In genomic region chr6:166937716-166938115, GRCh38 we compare ENCODE assay signal across 18 cellular contexts.
"Had no signal": no experiment of that assay in that cellular context is flagged by ENCODE, and none has a peak within 500 bp of the region (broad histone marks: within the 10 kb centered on the region; RNA-seq: fewer than 3 reads in every experiment).

No MANE protein-coding gene starts in this region.

- H3K27ac Mint-ChIP-seq: dendritic cell treated with granulocyte-macrophage colony-stimulating factor and Interleukin-4, amounts not matched to agents 40 ng/mL and 50 ng/mL, for 4 days; stimulated activated naive B cell treated with anti-CD40 and anti-IgM and Interleukin-4, amounts not matched to agents 10 μg/mL and 1 μg/mL and 100 μg/mL, for 72 hours had no signal

- DNase-seq: esophagus squamous epithelium; foreskin fibroblast; kidney; left colon; mesendoderm; naive B cell; sigmoid colon; stimulated activated CD4-positive, alpha-beta T cell treated with anti-CD3 and anti-CD28 coated beads, Interleukin-2, amount 100 ng/mL, for 24 hours; stimulated activated CD4-positive, alpha-beta T cell treated with anti-CD3 and anti-CD28 coated beads, Interleukin-4, amount 100 ng/mL, for 4 hours; stimulated activated naive B cell treated with anti-CD40 and anti-IgM and Interleukin-4, amounts not matched to agents 10 μg/mL and 1 μg/mL and 100 μg/mL, for 72 hours; trophoblast cell had no signal

- H3K36me3 ChIP-seq: right atrium auricular region had no signal

- H3K9me3 Mint-ChIP-seq: dendritic cell treated with granulocyte-macrophage colony-stimulating factor and Interleukin-4, amounts not matched to agents 40 ng/mL and 50 ng/mL, for 4 days; naive B cell; stimulated activated naive B cell treated with anti-CD40 and anti-IgM and Interleukin-4, amounts not matched to agents 10 μg/mL and 1 μg/mL and 100 μg/mL, for 72 hours had no signal

- H3K4me3 Mint-ChIP-seq: dendritic cell treated with granulocyte-macrophage colony-stimulating factor and Interleukin-4, amounts not matched to agents 40 ng/mL and 50 ng/mL, for 4 days; stimulated activated naive B cell treated with anti-CD40 and anti-IgM and Interleukin-4, amounts not matched to agents 10 μg/mL and 1 μg/mL and 100 μg/mL, for 72 hours had no signal

- H3K4me3 ChIP-seq: esophagus squamous epithelium, gastroesophageal sphincter, right atrium auricular region, sigmoid colon, skin epidermis had no signal

- FAIRE-seq: colon, kidney, urothelium cell line had no signal

- H3K27me3 Mint-ChIP-seq: dendritic cell treated with granulocyte-macrophage colony-stimulating factor and Interleukin-4, amounts not matched to agents 40 ng/mL and 50 ng/mL, for 4 days; naive B cell; stimulated activated naive B cell treated with anti-CD40 and anti-IgM and Interleukin-4, amounts not matched to agents 10 μg/mL and 1 μg/mL and 100 μg/mL, for 72 hours had no signal

- H3K4me1 ChIP-seq: esophagus squamous epithelium, gastroesophageal sphincter, right atrium auricular region, sigmoid colon had no signal

- H3K9me3 ChIP-seq: esophagus squamous epithelium, gastroesophageal sphincter, neutrophil, right atrium auricular region, sigmoid colon had no signal

- ATAC-seq: gastroesophageal sphincter; left colon; stimulated activated naive B cell treated with anti-CD40 and anti-IgM and Interleukin-4, amounts not matched to agents 10 μg/mL and 1 μg/mL and 100 μg/mL, for 72 hours had no signal

- H3K27me3 ChIP-seq: esophagus squamous epithelium, gastroesophageal sphincter, neutrophil, right atrium auricular region, sigmoid colon had no signal

- H3K27ac ChIP-seq: esophagus squamous epithelium, gastroesophageal sphincter, neutrophil, right atrium auricular region, sigmoid colon, skin epidermis had no signal
